Comparison of ENCODE assay signal across 19 cellular contexts in genomic region chr2:8675543-8675942, GRCh38. TPM values are rescaled to one million over a fixed set of nuclear protein-coding genes. Genes with fewer than 3 reads are reported as not detected.
DNase-seq lines count a peak whose midpoint lies in the region; ATAC-seq and TF ChIP-seq lines count a peak whose summit lies in the region.
"Had no signal": no experiment of that assay in that cellular context is flagged by ENCODE, and none has a peak within 500 bp of the region (broad histone marks: within the 10 kb centered on the region; RNA-seq: fewer than 3 reads in every experiment).

No MANE protein-coding gene starts in this region.

- WGBS in sigmoid colon, 2 donors, result 84 to 93% methylated on average over 5 of the region's 5 CpGs

- no peaks in the 10 kb centered on the region for H3K36me3 ChIP-seq in sigmoid colon
- H3K36me3 ChIP-seq: lower lobe of right lung had no signal

- TF ChIP-seq EP300 in sigmoid colon (IDR thresholded peaks at IDR 0.05), result no peak

- H3K27me3 ChIP-seq in sigmoid colon, result no peaks in the 10 kb centered on the region

- intact Hi-C loops in Calu3 (cut with micrococcal nuclease; ENCODE audit: unreplicated experiment), result loop anchor here (5.0 kb wide), 1 partner anchor 288 kb away; no protein-coding TSS in a partner anchor
- intact Hi-C loops in sigmoid colon (cut with DNase I), result loop anchor here (5.0 kb wide), 4 partner anchors 93 to 673 kb away; no protein-coding TSS in a partner anchor

- no peak overlapping the region for H3K27ac Mint-ChIP-seq in Calu3 (ENCODE audit: unreplicated experiment)
- no peak overlapping the region for H3K27ac Mint-ChIP-seq in activated T-helper 17 cell treated with anti-CD3 and anti-CD28 coated beads, Interleukin-2, amount 50 U/mL, for 72 hours
- H3K27ac Mint-ChIP-seq in activated naive CD8-positive, alpha-beta T cell treated with anti-CD3 and anti-CD28 coated beads, Interleukin-2, amount 50 U/mL, for 24 hours, result no peak overlapping the region
- no peak overlapping the region for H3K27ac Mint-ChIP-seq in activated CD8-positive, alpha-beta T cell treated with anti-CD3 and anti-CD28 coated beads, Interleukin-2, amount 10 ng/mL, durations not matched to agents 7 days and 5 days
- H3K27ac Mint-ChIP-seq in activated naive CD8-positive, alpha-beta T cell treated with anti-CD3 and anti-CD28 coated beads for 36 hours, result no peak overlapping the region
- H3K27ac Mint-ChIP-seq: effector memory CD8-positive, alpha-beta T cell; stimulated activated naive CD8-positive, alpha-beta T cell treated with anti-CD3 and anti-CD28 coated beads, Interleukin-15, Interleukin-2, amounts not matched to agents 100 ng/mL and 50 ng/mL, for 24 hours; T-helper 2 cell treated with Interferon-gamma antibody and Interleukin-4, amounts not matched to agents 5 μg/mL and 100 μg/mL, for 36 hours had no signal

- peak overlapping the region; percentile 90 to 99 (median 98) for H3K27ac ChIP-seq in sigmoid colon

- peaks cover 0 to 41% (median 30%) of the 10 kb centered on the region in 4 donors for H3K4me1 ChIP-seq in sigmoid colon

- H3K4me3 ChIP-seq in sigmoid colon, result no peak overlapping the region

- DNase-seq in Calu3 (no peak), left lobe of liver (ENCODE audit: low spot score) (peak; percentile 82), sigmoid colon (no peak)
- DNase-seq in activated naive CD8-positive, alpha-beta T cell treated with anti-CD3 and anti-CD28 coated beads, Interleukin-2, amount 50 U/mL, for 24 hours, result no peak
- no peak for DNase-seq in stimulated activated naive CD4-positive, alpha-beta T cell (lab: John Stamatoyannopoulos, UW)
- no peak for DNase-seq in activated CD8-positive, alpha-beta T cell treated with anti-CD3 and anti-CD28 coated beads, Interleukin-2, amount 10 ng/mL, durations not matched to agents 7 days and 5 days
- DNase-seq in activated naive CD8-positive, alpha-beta T cell treated with anti-CD3 and anti-CD28 coated beads for 36 hours, result no peak
- DNase-seq: activated gamma-delta T cell treated with Interleukin-2 at 50 U/mL for 16 hours; CD8-positive, alpha-beta memory T cell; effector memory CD8-positive, alpha-beta T cell; immature natural killer cell; lower lobe of right lung; NCI-H1092 treated with DMSO at 0.1 percent for 48 hours; NCI-H2081 treated with DMSO at 0.1 percent for 48 hours; NCI-H510A treated with DMSO at 0.1 percent for 48 hours; SK-N-SH had no signal

- CTCF ChIA-PET in Calu3 (lab: Charles Lee), result no interaction called here
- CTCF ChIA-PET in activated CD8-positive, alpha-beta T cell treated with anti-CD3 and anti-CD28 coated beads, Interleukin-2, amount 10 ng/mL, durations not matched to agents 7 days and 5 days (lab: Charles Lee), result no interaction called here

- peak overlapping the region; percentile 98 for H3K4me3 Mint-ChIP-seq in Calu3 (ENCODE audit: low read depth, unreplicated experiment)
- peak overlapping the region; percentile 96 for H3K4me3 Mint-ChIP-seq in activated T-helper 17 cell treated with anti-CD3 and anti-CD28 coated beads, Interleukin-2, amount 50 U/mL, for 72 hours
- no peak overlapping the region for H3K4me3 Mint-ChIP-seq in activated naive CD8-positive, alpha-beta T cell treated with anti-CD3 and anti-CD28 coated beads, Interleukin-2, amount 50 U/mL, for 24 hours
- no peak overlapping the region for H3K4me3 Mint-ChIP-seq in activated CD8-positive, alpha-beta T cell treated with anti-CD3 and anti-CD28 coated beads, Interleukin-2, amount 10 ng/mL, durations not matched to agents 7 days and 5 days
- H3K4me3 Mint-ChIP-seq in activated naive CD8-positive, alpha-beta T cell treated with anti-CD3 and anti-CD28 coated beads for 36 hours, result no peak overlapping the region
- H3K4me3 Mint-ChIP-seq: effector memory CD8-positive, alpha-beta T cell; stimulated activated naive CD8-positive, alpha-beta T cell treated with anti-CD3 and anti-CD28 coated beads, Interleukin-15, Interleukin-2, amounts not matched to agents 100 ng/mL and 50 ng/mL, for 24 hours had no signal

- H3K9me3 ChIP-seq in sigmoid colon, result peaks cover 0 to 5% (median 3%) of the 10 kb centered on the region in 4 donors
- H3K9me3 ChIP-seq: SK-N-SH had no signal

- H3K27me3 Mint-ChIP-seq in Calu3 (ENCODE audit: unreplicated experiment), result no peaks in the 10 kb centered on the region
- peaks cover 25% of the 10 kb centered on the region for H3K27me3 Mint-ChIP-seq in activated T-helper 17 cell treated with anti-CD3 and anti-CD28 coated beads, Interleukin-2, amount 50 U/mL, for 72 hours
- peaks cover 55% of the 10 kb centered on the region for H3K27me3 Mint-ChIP-seq in activated naive CD8-positive, alpha-beta T cell treated with anti-CD3 and anti-CD28 coated beads, Interleukin-2, amount 50 U/mL, for 24 hours
- peaks cover 46% of the 10 kb centered on the region for H3K27me3 Mint-ChIP-seq in activated CD8-positive, alpha-beta T cell treated with anti-CD3 and anti-CD28 coated beads, Interleukin-2, amount 10 ng/mL, durations not matched to agents 7 days and 5 days (ENCODE audit: low read depth)
- peaks cover 61% of the 10 kb centered on the region for H3K27me3 Mint-ChIP-seq in activated naive CD8-positive, alpha-beta T cell treated with anti-CD3 and anti-CD28 coated beads for 36 hours

- BruUV-seq in Calu3 (replicated peaks; lab: Mats Ljungman, UMichigan), result no TSS peak

- H3K36me3 Mint-ChIP-seq in Calu3 (ENCODE audit: insufficient read depth, unreplicated experiment), result peaks cover 43% of the 10 kb centered on the region
- peaks cover 7% of the 10 kb centered on the region for H3K36me3 Mint-ChIP-seq in activated T-helper 17 cell treated with anti-CD3 and anti-CD28 coated beads, Interleukin-2, amount 50 U/mL, for 72 hours (ENCODE audit: low read depth)
- peaks cover 12% of the 10 kb centered on the region for H3K36me3 Mint-ChIP-seq in activated naive CD8-positive, alpha-beta T cell treated with anti-CD3 and anti-CD28 coated beads, Interleukin-2, amount 50 U/mL, for 24 hours (ENCODE audit: low read depth)
- H3K36me3 Mint-ChIP-seq in activated CD8-positive, alpha-beta T cell treated with anti-CD3 and anti-CD28 coated beads, Interleukin-2, amount 10 ng/mL, durations not matched to agents 7 days and 5 days (ENCODE audit: low read depth), result peaks cover 25% of the 10 kb centered on the region
- peaks cover 10% of the 10 kb centered on the region for H3K36me3 Mint-ChIP-seq in activated naive CD8-positive, alpha-beta T cell treated with anti-CD3 and anti-CD28 coated beads for 36 hours

- POLR2A ChIA-PET in activated CD8-positive, alpha-beta T cell treated with anti-CD3 and anti-CD28 coated beads, Interleukin-2, amount 10 ng/mL, durations not matched to agents 7 days and 5 days (lab: Charles Lee), result no interaction called here

- ATAC-seq in activated T-helper 17 cell treated with anti-CD3 and anti-CD28 coated beads, Interleukin-2, amount 50 U/mL, for 72 hours (replicated peaks), result no peak
- ATAC-seq in left lobe of liver, result peak; percentile 7
- no peak for ATAC-seq in activated naive CD8-positive, alpha-beta T cell treated with anti-CD3 and anti-CD28 coated beads, Interleukin-2, amount 50 U/mL, for 24 hours
- ATAC-seq in activated CD8-positive, alpha-beta T cell treated with anti-CD3 and anti-CD28 coated beads, Interleukin-2, amount 10 ng/mL, durations not matched to agents 7 days and 5 days, result no peak
- ATAC-seq: effector memory CD8-positive, alpha-beta T cell; lower lobe of right lung had no signal

- peaks cover 28% of the 10 kb centered on the region for H3K4me1 Mint-ChIP-seq in Calu3 (ENCODE audit: low read depth, unreplicated experiment)
- H3K4me1 Mint-ChIP-seq in activated T-helper 17 cell treated with anti-CD3 and anti-CD28 coated beads, Interleukin-2, amount 50 U/mL, for 72 hours, result peaks cover 10% of the 10 kb centered on the region
- peaks cover 32% of the 10 kb centered on the region for H3K4me1 Mint-ChIP-seq in activated naive CD8-positive, alpha-beta T cell treated with anti-CD3 and anti-CD28 coated beads, Interleukin-2, amount 50 U/mL, for 24 hours
- peaks cover 40% of the 10 kb centered on the region for H3K4me1 Mint-ChIP-seq in activated CD8-positive, alpha-beta T cell treated with anti-CD3 and anti-CD28 coated beads, Interleukin-2, amount 10 ng/mL, durations not matched to agents 7 days and 5 days (ENCODE audit: low read depth)
- H3K4me1 Mint-ChIP-seq in activated naive CD8-positive, alpha-beta T cell treated with anti-CD3 and anti-CD28 coated beads for 36 hours, result peaks cover 23% of the 10 kb centered on the region

- TF ChIP-seq CTCF in Calu3 (IDR thresholded peaks at IDR 0.05; ENCODE audit: unreplicated experiment), result no peak
- no peak for TF ChIP-seq CTCF in sigmoid colon (IDR thresholded peaks at IDR 0.05)

- TF ChIP-seq POLR2A in sigmoid colon (IDR thresholded peaks at IDR 0.05), result no peak

- H3K9me3 Mint-ChIP-seq in Calu3 (ENCODE audit: low read depth, unreplicated experiment), result peaks cover 10% of the 10 kb centered on the region
- peaks cover 13% of the 10 kb centered on the region for H3K9me3 Mint-ChIP-seq in activated T-helper 17 cell treated with anti-CD3 and anti-CD28 coated beads, Interleukin-2, amount 50 U/mL, for 72 hours
- H3K9me3 Mint-ChIP-seq in activated naive CD8-positive, alpha-beta T cell treated with anti-CD3 and anti-CD28 coated beads, Interleukin-2, amount 50 U/mL, for 24 hours, result peaks cover 19% of the 10 kb centered on the region
- peaks cover 19% of the 10 kb centered on the region for H3K9me3 Mint-ChIP-seq in activated CD8-positive, alpha-beta T cell treated with anti-CD3 and anti-CD28 coated beads, Interleukin-2, amount 10 ng/mL, durations not matched to agents 7 days and 5 days (ENCODE audit: insufficient read depth)
- peaks cover 24% of the 10 kb centered on the region for H3K9me3 Mint-ChIP-seq in activated naive CD8-positive, alpha-beta T cell treated with anti-CD3 and anti-CD28 coated beads for 36 hours

RNA-seq across cellular contexts. Expression of gene ID2, which starts 6.3 kb away (rescaled TPM):
- total RNA-seq in Calu3 (2022) (77.8 and 92.5 TPM in 2 replicates), left lobe of liver (121 TPM), sigmoid colon (100 to 1,000 TPM; 376 to 615 (median 527) TPM)
- 100 to 1,000 TPM in 1 of 2 donors, 10 to 100 TPM in 1; 85.6 to 425 TPM for total RNA-seq in activated T-helper 17 cell treated with anti-CD3 and anti-CD28 coated beads, Interleukin-2, amount 50 U/mL, for 72 hours
- 100 to 1,000 TPM; 154 to 306 (median 224) TPM for polyA plus RNA-seq in sigmoid colon
- 100 to 1,000 TPM; 257 to 263 TPM for total RNA-seq in activated CD8-positive, alpha-beta T cell treated with anti-CD3 and anti-CD28 coated beads, Interleukin-2, amount 10 ng/mL, durations not matched to agents 7 days and 5 days
- 10 to 100 TPM; 61.1 to 62.5 TPM for total RNA-seq in activated naive CD8-positive, alpha-beta T cell treated with anti-CD3 and anti-CD28 coated beads for 36 hours

Comparison
In these comparisons a context has a peak if more than half of its experiments do, and no peak if none do; other contexts are left out.
1. H3K4me3 Mint-ChIP-seq: peak in Calu3 (single experiment) and activated T-helper 17 cell treated with anti-CD3 and anti-CD28 coated beads, Interleukin-2, amount 50 U/mL, for 72 hours (single experiment); none in activated naive CD8-positive, alpha-beta T cell treated with anti-CD3 and anti-CD28 coated beads, Interleukin-2, amount 50 U/mL, for 24 hours (single experiment), activated CD8-positive, alpha-beta T cell treated with anti-CD3 and anti-CD28 coated beads, Interleukin-2, amount 10 ng/mL, durations not matched to agents 7 days and 5 days (single experiment) and activated naive CD8-positive, alpha-beta T cell treated with anti-CD3 and anti-CD28 coated beads for 36 hours (single experiment).